ENCODE assay signal across 9 cellular contexts in the genomic region with DNA sequence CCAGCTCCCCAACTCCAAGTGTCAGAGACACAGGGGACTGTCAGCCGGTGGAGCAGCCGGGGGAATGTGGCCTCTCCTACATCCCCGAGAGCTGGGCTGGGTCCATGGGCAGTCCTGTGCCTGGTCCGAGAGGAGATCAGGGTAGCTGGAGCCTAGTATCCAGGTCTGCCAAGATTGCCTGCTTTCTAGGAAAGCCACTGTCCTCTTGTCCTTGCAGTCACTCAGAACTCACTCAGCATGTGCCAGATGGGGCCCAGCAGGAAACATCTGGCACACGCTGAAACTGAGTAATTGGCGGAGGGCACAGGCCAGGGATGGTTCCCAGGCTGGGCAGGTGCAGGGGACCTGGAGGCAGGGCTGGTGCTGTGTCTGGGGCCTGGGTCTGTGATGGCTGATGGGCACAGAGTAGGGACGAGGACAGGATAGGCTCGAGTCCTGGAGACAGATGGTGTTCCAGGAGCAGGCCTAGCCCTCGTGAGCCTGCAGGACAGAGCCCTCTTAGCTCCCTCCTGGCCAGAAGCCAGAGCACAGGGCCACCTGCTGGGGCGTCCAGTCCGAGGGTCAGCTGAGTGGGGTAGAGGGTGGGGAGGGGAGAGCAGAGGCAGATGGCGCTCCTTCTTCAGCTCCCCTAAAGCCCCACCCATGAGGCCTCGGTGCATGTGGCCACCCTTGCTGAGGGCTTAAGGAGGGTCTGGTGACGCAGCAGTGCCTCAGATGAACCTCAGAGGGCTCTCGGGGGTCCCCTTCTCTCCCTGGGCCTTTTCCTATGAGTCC. TPM values are rescaled to one million over a fixed set of nuclear protein-coding genes. Genes with fewer than 3 reads are reported as not detected.
A peak's percentile ranks its signal among the peaks of the same experiment; 100 is the strongest.
DNase-seq lines count a peak whose midpoint lies in the region; ATAC-seq and TF ChIP-seq lines count a peak whose summit lies in the region.
"Had no signal": no experiment of that assay in that cellular context is flagged by ENCODE, and none has a peak within 500 bp of the region (broad histone marks: within the 10 kb centered on the region; RNA-seq: fewer than 3 reads in every experiment).

No MANE protein-coding gene starts in this region.

- no peak for TF ChIP-seq CTCF in RWPE2 (IDR thresholded peaks at IDR 0.05; ENCODE audit: poor library complexity, severe bottlenecking)
- TF ChIP-seq CTCF in tibial artery (IDR thresholded peaks at IDR 0.05): no peak

- H3K27ac Mint-ChIP-seq in activated naive CD8-positive, alpha-beta T cell: peak overlapping the region; percentile 35
- no peak overlapping the region for H3K27ac Mint-ChIP-seq in activated naive CD8-positive, alpha-beta T cell treated with anti-CD3 and anti-CD28 coated beads, Interleukin-2, amount 50 U/mL, for 24 hours
- no peak overlapping the region for H3K27ac Mint-ChIP-seq in T-helper 2 cell treated with Interferon-gamma antibody and Interleukin-4, amounts not matched to agents 5 μg/mL and 100 μg/mL, for 36 hours

- H3K4me1 ChIP-seq in RWPE2 (ENCODE audit: insufficient read depth, poor library complexity, severe bottlenecking): peaks cover 4% of the 10 kb centered on the region
- no peaks in the 10 kb centered on the region for H3K4me1 ChIP-seq in right cardiac atrium (ENCODE audit: control insufficient read depth, insufficient read depth, low read length)
- H3K4me1 ChIP-seq in tibial artery: no peaks in the 10 kb centered on the region

- ATAC-seq in activated naive CD8-positive, alpha-beta T cell treated with anti-CD3 and anti-CD28 coated beads, Interleukin-2, amount 50 U/mL, for 24 hours: no peak
- ATAC-seq in RWPE2 (ENCODE audit: low read depth) (no peak), right cardiac atrium (peak in 1 of 2 donors; percentile 28), HG02623 (IDR thresholded peaks at IDR 0.05; ENCODE audit: unreplicated experiment) (no peak)

- intact Hi-C loops in right cardiac atrium (cut with DNase I) (no loop called here), tibial artery (cut with DNase I; ENCODE audit: low total_unique reads) (no loop called here)

- WGBS in right cardiac atrium: 56% methylated on average over 15 of the region's 15 CpGs

- H3K27ac ChIP-seq in RWPE2 (ENCODE audit: poor library complexity, severe bottlenecking) (no peak overlapping the region), right cardiac atrium (ENCODE audit: low read length) (no peak overlapping the region), tibial artery (no peak overlapping the region)

- H3K27me3 ChIP-seq in RWPE2 (ENCODE audit: insufficient read depth, poor library complexity, severe bottlenecking) (no peaks in the 10 kb centered on the region), right cardiac atrium (ENCODE audit: control insufficient read depth, insufficient read depth) (no peaks in the 10 kb centered on the region), tibial artery (no peaks in the 10 kb centered on the region)

- H3K36me3 Mint-ChIP-seq in activated naive CD8-positive, alpha-beta T cell: no peaks in the 10 kb centered on the region
- peaks cover 17% of the 10 kb centered on the region for H3K36me3 Mint-ChIP-seq in activated naive CD8-positive, alpha-beta T cell treated with anti-CD3 and anti-CD28 coated beads, Interleukin-2, amount 50 U/mL, for 24 hours (ENCODE audit: low read depth)
- peaks cover 39% of the 10 kb centered on the region for H3K36me3 Mint-ChIP-seq in T-helper 2 cell treated with Interferon-gamma antibody and Interleukin-4, amounts not matched to agents 5 μg/mL and 100 μg/mL, for 36 hours (ENCODE audit: low read depth)

- H3K4me3 ChIP-seq in RWPE2 (ENCODE audit: severe bottlenecking) (no peak overlapping the region), right cardiac atrium (ENCODE audit: low read length) (no peak overlapping the region), tibial artery (no peak overlapping the region)

- H3K9me3 ChIP-seq in RWPE2 (ENCODE audit: severe bottlenecking): no peaks in the 10 kb centered on the region
- no peaks in the 10 kb centered on the region for H3K9me3 ChIP-seq in right cardiac atrium (ENCODE audit: control insufficient read depth, low read length)
- no peaks in the 10 kb centered on the region for H3K9me3 ChIP-seq in tibial artery

- no peak for DNase-seq in activated naive CD8-positive, alpha-beta T cell treated with anti-CD3 and anti-CD28 coated beads, Interleukin-2, amount 50 U/mL, for 24 hours
- DNase-seq in RWPE2 (ENCODE audit: low spot score): peak; percentile 45
- peak in 2 of 3 donors; percentile 42 to 46 for DNase-seq in right cardiac atrium
- DNase-seq in tibial artery: peak; percentile 19 to 62
- no peak for DNase-seq in activated CD4-positive, alpha-beta T cell treated with anti-CD3 and anti-CD28 coated beads for 1 hour
- DNase-seq in T-helper 2 cell treated with Interferon-gamma antibody and Interleukin-4, amounts not matched to agents 5 μg/mL and 100 μg/mL, for 36 hours (ENCODE audit: low spot score): no peak
- DNase-seq: hippocampal formation had no signal

- no peaks in the 10 kb centered on the region for H3K9me3 Mint-ChIP-seq in activated naive CD8-positive, alpha-beta T cell (ENCODE audit: low read depth)
- no peaks in the 10 kb centered on the region for H3K9me3 Mint-ChIP-seq in activated naive CD8-positive, alpha-beta T cell treated with anti-CD3 and anti-CD28 coated beads, Interleukin-2, amount 50 U/mL, for 24 hours
- no peaks in the 10 kb centered on the region for H3K9me3 Mint-ChIP-seq in T-helper 2 cell treated with Interferon-gamma antibody and Interleukin-4, amounts not matched to agents 5 μg/mL and 100 μg/mL, for 36 hours

- no peak overlapping the region for H3K4me3 Mint-ChIP-seq in activated naive CD8-positive, alpha-beta T cell
- no peak overlapping the region for H3K4me3 Mint-ChIP-seq in activated naive CD8-positive, alpha-beta T cell treated with anti-CD3 and anti-CD28 coated beads, Interleukin-2, amount 50 U/mL, for 24 hours
- no peak overlapping the region for H3K4me3 Mint-ChIP-seq in T-helper 2 cell treated with Interferon-gamma antibody and Interleukin-4, amounts not matched to agents 5 μg/mL and 100 μg/mL, for 36 hours

- no peaks in the 10 kb centered on the region for H3K27me3 Mint-ChIP-seq in activated naive CD8-positive, alpha-beta T cell
- H3K27me3 Mint-ChIP-seq in activated naive CD8-positive, alpha-beta T cell treated with anti-CD3 and anti-CD28 coated beads, Interleukin-2, amount 50 U/mL, for 24 hours: no peaks in the 10 kb centered on the region
- no peaks in the 10 kb centered on the region for H3K27me3 Mint-ChIP-seq in T-helper 2 cell treated with Interferon-gamma antibody and Interleukin-4, amounts not matched to agents 5 μg/mL and 100 μg/mL, for 36 hours (ENCODE audit: low read depth)

- peaks cover 6% of the 10 kb centered on the region for H3K4me1 Mint-ChIP-seq in activated naive CD8-positive, alpha-beta T cell (ENCODE audit: low read depth)
- no peaks in the 10 kb centered on the region for H3K4me1 Mint-ChIP-seq in activated naive CD8-positive, alpha-beta T cell treated with anti-CD3 and anti-CD28 coated beads, Interleukin-2, amount 50 U/mL, for 24 hours
- peaks cover 1% of the 10 kb centered on the region for H3K4me1 Mint-ChIP-seq in T-helper 2 cell treated with Interferon-gamma antibody and Interleukin-4, amounts not matched to agents 5 μg/mL and 100 μg/mL, for 36 hours (ENCODE audit: low read depth)

- H3K36me3 ChIP-seq in RWPE2 (ENCODE audit: low read depth): no peaks in the 10 kb centered on the region
- peaks cover 0 to 3% (median 0%) of the 10 kb centered on the region in 3 donors for H3K36me3 ChIP-seq in tibial artery

RNA-seq across cellular contexts. Expression of a gene that starts 31.1 kb away (rescaled TPM):
- 10 to 100 TPM; 11.4 to 21.2 (median 18.2) TPM for total RNA-seq in right cardiac atrium
- polyA plus RNA-seq in right cardiac atrium: 4.8 TPM

Comparison
In these comparisons a context has a peak if more than half of its experiments do, and no peak if none do; other contexts are left out.
1. DNase-seq: peak in RWPE2 (single experiment), right cardiac atrium (2 of 3) and tibial artery (2 of 2); none in activated naive CD8-positive, alpha-beta T cell treated with anti-CD3 and anti-CD28 coated beads, Interleukin-2, amount 50 U/mL, for 24 hours (single experiment), activated CD4-positive, alpha-beta T cell treated with anti-CD3 and anti-CD28 coated beads for 1 hour (single experiment) and T-helper 2 cell treated with Interferon-gamma antibody and Interleukin-4, amounts not matched to agents 5 μg/mL and 100 μg/mL, for 36 hours (single experiment).